In genomic region chr9:134135343-134136116, GRCh38 we compare ENCODE assay signal across 8 cellular contexts. TPM values are rescaled to one million over a fixed set of nuclear protein-coding genes. Genes with fewer than 3 reads are reported as not detected.
DNase-seq lines count a peak whose midpoint lies in the region; ATAC-seq and TF ChIP-seq lines count a peak whose summit lies in the region.

TSS of gene WDR5 (plus strand) at chr9:134136082. CDS start at chr9:134139878, 3,796 bp downstream.

- H3K4me3 Mint-ChIP-seq in activated CD4-positive, alpha-beta T cell treated with anti-CD3 and anti-CD28 coated beads for 36 hours: peak within 1 kb of the TSS; percentile 98
- peak within 1 kb of the TSS; percentile 86 for H3K4me3 Mint-ChIP-seq in chondrocyte (ENCODE audit: unreplicated experiment)

- H3K4me3 ChIP-seq in AG04449 (ENCODE audit: low read depth, low read length): peak within 1 kb of the TSS; percentile 90
- H3K4me3 ChIP-seq in kidney epithelial cell (ENCODE audit: low read depth, low read length): peak within 1 kb of the TSS; percentile 70

- intact Hi-C loops in activated CD4-positive, alpha-beta T cell treated with anti-CD3 and anti-CD28 coated beads for 36 hours (cut with DNase I, micrococcal nuclease): loop anchor here (1.0 to 5.0 kb wide), 10 partner anchors 29 to 1365 kb away; partner anchors contain the start of genes RNU6ATAC (in 2 of the 2), BRD3 (in 1 of the 2), BRD3OS (in 1 of the 2) and MED22 (in 1 of the 2)

- no peaks in the 10 kb centered on the region for H3K9me3 Mint-ChIP-seq in activated CD4-positive, alpha-beta T cell treated with anti-CD3 and anti-CD28 coated beads for 36 hours (ENCODE audit: low read depth)
- H3K9me3 Mint-ChIP-seq in chondrocyte (ENCODE audit: low read depth): no peaks in the 10 kb centered on the region

- peak; percentile 21 for TF ChIP-seq CTCF in AG04449 (IDR thresholded peaks at IDR 0.05; ENCODE audit: insufficient read depth, low read length, missing control alignments)
- peak; percentile 68 for TF ChIP-seq CTCF in chondrocyte (IDR thresholded peaks at IDR 0.05)
- peak; percentile 29 for TF ChIP-seq CTCF in kidney epithelial cell (IDR thresholded peaks at IDR 0.05; ENCODE audit: insufficient read depth, low read length, poor library complexity, severe bottlenecking)

- DNase-seq in AG04449 (ENCODE audit: low read depth, low spot score): peak; percentile 17
- DNase-seq in NCI-H510A treated with DMSO at 0.1 percent for 48 hours (lab: John Stamatoyannopoulos, UW): peak; percentile 83
- peak; percentile 95 for DNase-seq in activated CD4-positive, alpha-beta T cell treated with anti-CD3 and anti-CD28 coated beads for 36 hours
- DNase-seq in chondrocyte (ENCODE audit: low spot score): no peak
- peak; percentile 31 for DNase-seq in kidney epithelial cell (ENCODE audit: low read depth)
- peak; percentile 85 to 87 for DNase-seq in stimulated activated CD4-positive, alpha-beta T cell treated with anti-CD3 and anti-CD28 coated beads, Interleukin-15, amount 100 ng/mL, for 1 hour (ENCODE audit: low read depth in 1 of 2, low spot score in 1 of 2)

- H3K27ac Mint-ChIP-seq in activated CD4-positive, alpha-beta T cell treated with anti-CD3 and anti-CD28 coated beads for 36 hours: peak within 1 kb of the TSS; percentile 90
- H3K27ac Mint-ChIP-seq in chondrocyte (ENCODE audit: unreplicated experiment): peak within 1 kb of the TSS; percentile 77

- peaks cover 32% of the 10 kb centered on the region for H3K36me3 Mint-ChIP-seq in activated CD4-positive, alpha-beta T cell treated with anti-CD3 and anti-CD28 coated beads for 36 hours (ENCODE audit: low read depth)
- H3K36me3 Mint-ChIP-seq in chondrocyte (ENCODE audit: low read depth): peaks cover 3% of the 10 kb centered on the region

- ATAC-seq in GM18867 (IDR thresholded peaks at IDR 0.05; ENCODE audit: unreplicated experiment) (peak; percentile 52), HG03175 (IDR thresholded peaks at IDR 0.05; ENCODE audit: unreplicated experiment) (peak; percentile 65)
- peak; percentile 78 for ATAC-seq in activated CD4-positive, alpha-beta T cell treated with anti-CD3 and anti-CD28 coated beads for 36 hours

- H3K36me3 ChIP-seq in kidney epithelial cell (ENCODE audit: control insufficient read depth, insufficient read depth, low read length): no peaks in the 10 kb centered on the region

- CTCF ChIA-PET in AG04449 (lab: Yijun Ruan, JAX): interaction anchor here (0.6 to 1.3 kb wide), 3 partner anchors 12 to 353 kb away, joined by 3 to 4 read pairs (median 3); no protein-coding TSS in a partner anchor
- CTCF ChIA-PET in activated CD4-positive, alpha-beta T cell treated with anti-CD3 and anti-CD28 coated beads for 36 hours (lab: Charles Lee): interaction anchor here (0.6 to 1.4 kb wide), 7 partner anchors 12 to 759 kb away, joined by 3 to 5 read pairs (median 3); partner anchors contain the start of genes BRD3OS and RNU6ATAC

- H3K27me3 Mint-ChIP-seq in activated CD4-positive, alpha-beta T cell treated with anti-CD3 and anti-CD28 coated beads for 36 hours: no peaks in the 10 kb centered on the region
- H3K27me3 Mint-ChIP-seq in chondrocyte (ENCODE audit: low read depth): no peaks in the 10 kb centered on the region

- POLR2A ChIA-PET in AG04449 (lab: Yijun Ruan, JAX): interaction anchor here (0.9 kb wide), 1 partner anchor 230 kb away, joined by 4 read pairs; no protein-coding TSS in a partner anchor
- POLR2A ChIA-PET in activated CD4-positive, alpha-beta T cell treated with anti-CD3 and anti-CD28 coated beads for 36 hours (lab: Charles Lee): interaction anchor here (1.0 to 1.2 kb wide), 3 partner anchors 28 to 110 kb away, joined by 5 to 12 read pairs (median 5); partner anchors contain the start of gene BRD3OS

- peaks cover 31% of the 10 kb centered on the region for H3K4me1 Mint-ChIP-seq in activated CD4-positive, alpha-beta T cell treated with anti-CD3 and anti-CD28 coated beads for 36 hours
- peaks cover 44% of the 10 kb centered on the region for H3K4me1 Mint-ChIP-seq in chondrocyte (ENCODE audit: low read depth)

- no peaks in the 10 kb centered on the region for H3K27me3 ChIP-seq in kidney epithelial cell (ENCODE audit: control insufficient read depth, insufficient read depth, low read length)

RNA-seq across cellular contexts. Expression of gene WDR5, which starts in this region (rescaled TPM):
- 10 to 100 TPM; 51.4 to 59.2 TPM for total RNA-seq in activated CD4-positive, alpha-beta T cell treated with anti-CD3 and anti-CD28 coated beads for 36 hours
- 22.2 to 24.2 TPM (median 23.9 TPM) in 3 replicates for total RNA-seq in chondrocyte
- 28.3 and 28.8 TPM in 2 replicates for total RNA-seq in kidney epithelial cell
